In genomic region chr12:76236640-76237039, GRCh38 we compare ENCODE assay signal across 1 cellular context.
TF ChIP-seq lines count a peak whose summit lies in the region.

No MANE protein-coding gene starts in this region.

TF ChIP-seq in SK-N-SH, 30 proteins besides CTCF, POLR2A, EP300 and RAD21 (continued from another document):
- no peak for TF ChIP-seq FOXM1 (IDR thresholded peaks at IDR 0.05; ENCODE audit: low read depth)
- TF ChIP-seq FOXJ3 (CRISPR knock-in tag; IDR thresholded peaks at IDR 0.05): no peak
- no peak for TF ChIP-seq SMC3 (IDR thresholded peaks at IDR 0.05; ENCODE audit: low read depth, low read length)
- TF ChIP-seq IRF3 (IDR thresholded peaks at IDR 0.05; ENCODE audit: low read depth, low read length): no peak
- TF ChIP-seq RFX5 (IDR thresholded peaks at IDR 0.05; ENCODE audit: low read length): no peak
- no peak for TF ChIP-seq NRF1 (IDR thresholded peaks at IDR 0.05; ENCODE audit: low read depth, low read length)
- TF ChIP-seq CHD2 (IDR thresholded peaks at IDR 0.05; ENCODE audit: low read length, partially characterized antibody): no peak
- peak; percentile 81; the same call in 1 of the 2 replicates for TF ChIP-seq FOSL2 (IDR thresholded peaks at IDR 0.05; ENCODE audit: borderline replicate concordance, low read depth)
